In genomic region chr2:39516347-39517101, GRCh38 we compare ENCODE assay signal across 12 cellular contexts.
DNase-seq lines count a peak whose midpoint lies in the region; ATAC-seq and TF ChIP-seq lines count a peak whose summit lies in the region.
"Had no signal": no experiment of that assay in that cellular context is flagged by ENCODE, and none has a peak within 500 bp of the region (broad histone marks: within the 10 kb centered on the region; RNA-seq: fewer than 3 reads in every experiment).

No MANE protein-coding gene starts in this region.

- peak; percentile 49 for TF ChIP-seq RAD21 in SK-N-SH (IDR thresholded peaks at IDR 0.05; ENCODE audit: low read length)

- peak overlapping the region; percentile 44; the same call in 1 of the 2 replicates for H2AFZ ChIP-seq in SK-N-SH (ENCODE audit: low read depth)

- H3K9me3 ChIP-seq in SK-N-SH (no peaks in the 10 kb centered on the region), esophagus muscularis mucosa (no peaks in the 10 kb centered on the region)

- ATAC-seq in SK-N-SH treated with all-trans-retinoic acid at 6 μM for 48 hours (no peak), GM18867 (IDR thresholded peaks at IDR 0.05; ENCODE audit: unreplicated experiment) (no peak)
- ATAC-seq in activated naive CD4-positive, alpha-beta T cell treated with anti-CD3 and anti-CD28 coated beads, Interleukin-2, amount 50 U/mL, for 72 hours, result no peak

- no peak for TF ChIP-seq EP300 in SK-N-SH (IDR thresholded peaks at IDR 0.05; ENCODE audit: borderline replicate concordance in 1 of 2, low read depth in 1 of 2, low read length in 1 of 2)
- TF ChIP-seq EP300 in esophagus muscularis mucosa (IDR thresholded peaks at IDR 0.05), result no peak

- peak; percentile 32; the same call in 1 of the 2 replicates for TF ChIP-seq CTCF in SK-N-SH (IDR thresholded peaks at IDR 0.05)
- no peak for TF ChIP-seq CTCF in esophagus muscularis mucosa (IDR thresholded peaks at IDR 0.05)

- no peaks in the 10 kb centered on the region for H3K27me3 ChIP-seq in SK-N-SH (ENCODE audit: insufficient read depth)
- no peaks in the 10 kb centered on the region for H3K27me3 ChIP-seq in esophagus muscularis mucosa

- no peaks in the 10 kb centered on the region for H4K20me1 ChIP-seq in SK-N-SH (ENCODE audit: insufficient read depth)

- peaks cover 0 to 12% of the 10 kb centered on the region in 2 donors for H3K36me3 Mint-ChIP-seq in activated naive CD4-positive, alpha-beta T cell treated with anti-CD3 and anti-CD28 coated beads, Interleukin-2, amount 50 U/mL, for 72 hours

- no peak overlapping the region for H3K4me2 ChIP-seq in SK-N-SH

- H3K4me1 ChIP-seq in SK-N-SH (ENCODE audit: control insufficient read depth in 1 of 2, insufficient read depth in 2 of 2, low read depth in 1 of 2, low read length in 1 of 2) (peaks cover 12 to 30% of the 10 kb centered on the region in 2 experiments), esophagus muscularis mucosa (peaks cover 53 to 64% (median 63%) of the 10 kb centered on the region in 4 donors)

- H3K27ac Mint-ChIP-seq in activated naive CD4-positive, alpha-beta T cell treated with anti-CD3 and anti-CD28 coated beads, Interleukin-2, amount 50 U/mL, for 72 hours, result no peak overlapping the region
- H3K27ac Mint-ChIP-seq: B cell; stimulated activated naive CD8-positive, alpha-beta T cell treated with anti-CD3 and anti-CD28 coated beads, Interleukin-15, Interleukin-2, amounts not matched to agents 100 ng/mL and 50 ng/mL, for 24 hours had no signal

- no peaks in the 10 kb centered on the region for H3K79me2 ChIP-seq in SK-N-SH (ENCODE audit: insufficient read depth)

- WGBS in SK-N-SH (ENCODE audit: low lambda C conversion rate), result 82% methylated on average over 8 of the region's 8 CpGs
- WGBS in esophagus muscularis mucosa, result 59% methylated on average over 8 of the region's 8 CpGs

- H3K4me3 ChIP-seq in SK-N-SH (ENCODE audit: low read depth in 2 of 2, low read length in 1 of 2) (no peak overlapping the region), esophagus muscularis mucosa (no peak overlapping the region)

- CTCF ChIA-PET in SK-N-SH (lab: Yijun Ruan, JAX), result interaction anchor here (0.8 to 2.8 kb wide), 14 partner anchors 8 to 397 kb away, joined by 3 to 8 read pairs (median 4); no protein-coding TSS in a partner anchor

- no peak for DNase-seq in SK-N-SH
- no peak for DNase-seq in esophagus muscularis mucosa (ENCODE audit: extremely low spot score)
- peak; percentile 61 for DNase-seq in medulla oblongata (ENCODE audit: extremely low spot score)
- peak; percentile 51 for DNase-seq in ureter (ENCODE audit: low spot score)
- DNase-seq in activated naive CD4-positive, alpha-beta T cell treated with anti-CD3 and anti-CD28 coated beads, Interleukin-2, amount 50 U/mL, for 72 hours (ENCODE audit: low spot score in 2 of 2), result no peak
- no peak for DNase-seq in activated CD4-positive, CD25-positive, alpha-beta regulatory T cell treated with anti-CD3 and anti-CD28 coated beads, Interleukin-2, amount 50 U/mL, for 72 hours
- DNase-seq: activated CD4-positive, CD25-positive, alpha-beta regulatory T cell; NCI-H1930 had no signal

- no peaks in the 10 kb centered on the region for H3K9me2 ChIP-seq in SK-N-SH

- POLR2A ChIA-PET in SK-N-SH (lab: Yijun Ruan, JAX), result no interaction called here

- H3K9ac ChIP-seq in SK-N-SH, result no peak overlapping the region

- no peaks in the 10 kb centered on the region for H3F3A ChIP-seq in SK-N-SH (replicated peaks; ENCODE audit: insufficient read depth)

- H3K27ac ChIP-seq in SK-N-SH (ENCODE audit: low read depth in 2 of 2, low read length in 1 of 2) (no peak overlapping the region), esophagus muscularis mucosa (replicated peaks in 1 of 4) (peak overlapping the region; percentile 38 to 74 (median 64))

- no peaks in the 10 kb centered on the region for H3K9me3 Mint-ChIP-seq in activated naive CD4-positive, alpha-beta T cell treated with anti-CD3 and anti-CD28 coated beads, Interleukin-2, amount 50 U/mL, for 72 hours
- H3K9me3 Mint-ChIP-seq: stimulated activated naive CD8-positive, alpha-beta T cell treated with anti-CD3 and anti-CD28 coated beads, Interleukin-15, Interleukin-2, amounts not matched to agents 100 ng/mL and 50 ng/mL, for 24 hours had no signal

- TF ChIP-seq POLR2A in esophagus muscularis mucosa (IDR thresholded peaks at IDR 0.05; ENCODE audit: low read depth), result no peak

- intact Hi-C loops in esophagus muscularis mucosa (cut with DNase I), result no loop called here

- H3K36me3 ChIP-seq in SK-N-SH (replicated peaks in 1 of 2; ENCODE audit: control insufficient read depth in 1 of 2, insufficient read depth in 2 of 2, low read length in 1 of 2), result no peaks in the 10 kb centered on the region
- H3K36me3 ChIP-seq in esophagus muscularis mucosa, result no peaks in the 10 kb centered on the region

TF ChIP-seq in SK-N-SH, 30 proteins besides CTCF, POLR2A, EP300 and RAD21 (continues in another document):
- TF ChIP-seq MAX (IDR thresholded peaks at IDR 0.05; ENCODE audit: low read depth) (no peak), GATA2 (CRISPR knock-in tag; IDR thresholded peaks at IDR 0.05) (no peak), USF1 (IDR thresholded peaks at IDR 0.05; ENCODE audit: borderline replicate concordance, low read depth) (no peak), FOXJ3 (CRISPR knock-in tag; IDR thresholded peaks at IDR 0.05) (no peak), ZBTB33 (IDR thresholded peaks at IDR 0.05; ENCODE audit: borderline replicate concordance, low read depth) (no peak), RXRA (IDR thresholded peaks at IDR 0.05; ENCODE audit: borderline replicate concordance, low read depth) (no peak), MEF2A (IDR thresholded peaks at IDR 0.05; ENCODE audit: borderline replicate concordance, low read depth) (no peak)

TF ChIP-seq in SK-N-SH treated with all-trans-retinoic acid at 6 μM for 48 hours, 23 proteins besides CTCF, POLR2A, EP300 and RAD21 (continues in another document):
- TF ChIP-seq TOX (CRISPR knock-in tag; IDR thresholded peaks at IDR 0.05; ENCODE audit: borderline replicate concordance) (no peak), ZFP30 (CRISPR knock-in tag; IDR thresholded peaks at IDR 0.05) (no peak), CSRNP3 (CRISPR knock-in tag; IDR thresholded peaks at IDR 0.05) (no peak), TCF4 (CRISPR knock-in tag; IDR thresholded peaks at IDR 0.05; ENCODE audit: borderline replicate concordance) (no peak), PPARA (CRISPR knock-in tag; IDR thresholded peaks at IDR 0.05; ENCODE audit: borderline replicate concordance) (no peak), ZNF70 (CRISPR knock-in tag; IDR thresholded peaks at IDR 0.05) (no peak), PATZ1 (CRISPR knock-in tag; IDR thresholded peaks at IDR 0.05; ENCODE audit: borderline replicate concordance) (no peak), ZC3H10 (CRISPR knock-in tag; IDR thresholded peaks at IDR 0.05) (no peak), TSHZ2 (CRISPR knock-in tag; IDR thresholded peaks at IDR 0.05) (no peak), OSR1 (CRISPR knock-in tag; IDR thresholded peaks at IDR 0.05) (no peak), ZNF565 (CRISPR knock-in tag; conservative IDR thresholded peaks at IDR 0.05; ENCODE audit: low read depth) (no peak), ISL1 (CRISPR knock-in tag; IDR thresholded peaks at IDR 0.05) (no peak)

Comparison
In these comparisons a context has a peak if more than half of its experiments do, and no peak if none do; other contexts are left out.
1. DNase-seq: peak in medulla oblongata (single experiment) and ureter (single experiment); none in SK-N-SH (single experiment), esophagus muscularis mucosa (single experiment), activated naive CD4-positive, alpha-beta T cell treated with anti-CD3 and anti-CD28 coated beads, Interleukin-2, amount 50 U/mL, for 72 hours (0 of 2) and activated CD4-positive, CD25-positive, alpha-beta regulatory T cell treated with anti-CD3 and anti-CD28 coated beads, Interleukin-2, amount 50 U/mL, for 72 hours (single experiment).
2. H3K27ac ChIP-seq: peak in esophagus muscularis mucosa (4 of 4); none in SK-N-SH (0 of 2).